18 cellular contexts compared by ENCODE assay signal in the genomic region with DNA sequence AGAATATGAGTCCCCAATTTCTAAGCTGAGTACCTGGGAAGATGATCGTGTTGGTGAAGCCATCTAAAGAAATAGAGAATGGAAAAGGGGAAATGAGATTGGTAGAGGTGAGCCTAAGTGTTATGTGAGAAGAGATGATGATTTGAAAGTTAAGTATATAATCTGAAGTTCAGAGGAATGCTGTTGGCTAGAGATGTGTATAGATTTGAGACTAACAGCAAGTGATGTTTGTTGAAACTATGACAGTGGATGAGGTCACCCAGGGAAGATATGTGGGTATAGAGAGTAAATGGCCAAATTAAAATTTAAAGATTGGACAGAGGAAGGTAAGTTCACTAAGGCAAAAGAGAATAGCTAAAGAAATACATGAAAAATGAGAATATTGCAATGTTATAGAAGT.
DNase-seq lines count a peak whose midpoint lies in the region; ATAC-seq, FAIRE-seq and TF ChIP-seq lines count a peak whose summit lies in the region.
"Had no signal": no experiment of that assay in that cellular context is flagged by ENCODE, and none has a peak within 500 bp of the region (broad histone marks: within the 10 kb centered on the region; RNA-seq: fewer than 3 reads in every experiment).

No MANE protein-coding gene starts in this region.

- FAIRE-seq in GM12892 (lab: Jason Lieb, UNC) = no peak

- peak; percentile 51 for DNase-seq in ELR (ENCODE audit: low read depth)
- peak; percentile 32 for DNase-seq in M059J (ENCODE audit: low read depth)
- no peak for DNase-seq in brain microvascular endothelial cell
- DNase-seq in iris pigment epithelial cell (ENCODE audit: low read depth) = peak; percentile 61
- no peak for DNase-seq in GM12892 (ENCODE audit: insufficient read length)
- DNase-seq in anterior cingulate cortex (lab: John Stamatoyannopoulos, UW) = no peak
- DNase-seq: C1 segment of cervical spinal cord, H9, NCI-H1436 treated with DMSO at 0.1 percent for 48 hours, NCI-H2081, NCI-H226, NCI-H526 treated with DMSO at 0.1 percent for 48 hours, Right ventricle myocardium superior, SK-N-SH, T-helper 1 cell had no signal

- H3K36me3 ChIP-seq in brain microvascular endothelial cell (replicated peaks) = no peaks in the 10 kb centered on the region

- TF ChIP-seq CTCF in brain microvascular endothelial cell (IDR thresholded peaks at IDR 0.05; ENCODE audit: low read depth, low read length, missing control alignments) = no peak

- TF ChIP-seq POLR2A in GM12892 (IDR thresholded peaks at IDR 0.05; ENCODE audit: low read depth, low read length) = no peak

- no peak overlapping the region for H3K4me3 ChIP-seq in brain microvascular endothelial cell (ENCODE audit: low read depth, low read length)

- ATAC-seq in HG03571 (IDR thresholded peaks at IDR 0.05; ENCODE audit: unreplicated experiment) (no peak), GM18861 (IDR thresholded peaks at IDR 0.05; ENCODE audit: unreplicated experiment) (no peak)
- ATAC-seq: Panc1 had no signal

- H3K27me3 ChIP-seq in brain microvascular endothelial cell (replicated peaks) = no peaks in the 10 kb centered on the region

- peak overlapping the region; percentile 5 for H3K27ac ChIP-seq in brain microvascular endothelial cell

- in situ Hi-C loops in brain microvascular endothelial cell (cut with HindIII; ENCODE audit: low pct_ligation_motif_present, low sequenced_read_pairs) = no loop called here

Comparison
In these comparisons a context has a peak if more than half of its experiments do, and no peak if none do; other contexts are left out.
1. DNase-seq: peak in ELR (single experiment), M059J (single experiment) and iris pigment epithelial cell (single experiment); none in brain microvascular endothelial cell (single experiment), GM12892 (single experiment) and anterior cingulate cortex (0 of 58).